In the genomic region with DNA sequence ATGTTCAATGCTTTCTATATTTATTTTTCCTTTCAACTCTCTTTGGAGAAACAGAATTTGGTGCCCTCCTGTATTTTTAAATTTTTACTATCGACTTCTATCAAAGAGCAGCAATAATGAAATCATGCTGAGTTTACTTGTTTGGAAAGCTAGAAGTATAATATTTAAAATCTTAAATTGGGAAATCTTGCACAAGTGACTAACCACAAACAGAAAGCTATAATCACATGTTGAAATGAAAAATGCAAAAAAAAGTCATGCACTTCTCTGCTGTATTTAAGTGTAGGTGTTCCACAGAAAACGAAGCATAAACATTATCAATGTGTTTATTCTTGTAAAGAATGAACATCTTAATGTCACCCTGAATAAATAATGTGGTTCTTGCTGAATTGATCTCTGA, we compare ENCODE assay signal across 26 cellular contexts.
"Had no signal": no experiment of that assay in that cellular context is flagged by ENCODE, and none has a peak within 500 bp of the region (broad histone marks: within the 10 kb centered on the region; RNA-seq: fewer than 3 reads in every experiment).

No MANE protein-coding gene starts in this region.

- H3K27me3 Mint-ChIP-seq: activated B cell treated with CpG ODN at 0.5 μM for 24 hours; activated CD8-positive, alpha-beta memory T cell treated with anti-CD3 and anti-CD28 coated beads, Interleukin-2, amount 10 ng/mL, durations not matched to agents 7 days and 5 days; activated naive CD8-positive, alpha-beta T cell; naive thymus-derived CD8-positive, alpha-beta T cell; stimulated activated naive CD8-positive, alpha-beta T cell treated with anti-CD3 and anti-CD28 coated beads, Interleukin-15, Interleukin-2, amounts not matched to agents 100 ng/mL and 50 ng/mL, for 24 hours; T-cell had no signal

- H3K4me1 Mint-ChIP-seq: activated B cell treated with CpG ODN at 0.5 μM for 24 hours; activated CD8-positive, alpha-beta memory T cell treated with anti-CD3 and anti-CD28 coated beads, Interleukin-2, amount 10 ng/mL, durations not matched to agents 7 days and 5 days; naive thymus-derived CD8-positive, alpha-beta T cell; neural crest cell; stimulated activated effector memory CD8-positive, alpha-beta T cell treated with anti-CD3 and anti-CD28 coated beads, Interleukin-12 subunit alpha, Interleukin-12 subunit beta, amount 100 ng/mL, for 72 hours; T-cell had no signal

- H3K36me3 ChIP-seq: adrenal gland, colonic mucosa, right atrium auricular region, thoracic aorta had no signal

- H3K4me1 ChIP-seq: adrenal gland, body of pancreas, colonic mucosa, right atrium auricular region had no signal

- H3K9me3 ChIP-seq: adrenal gland, body of pancreas, colonic mucosa, thoracic aorta had no signal

- DNase-seq: activated B cell treated with CpG ODN at 0.5 μM for 24 hours; activated CD4-positive, alpha-beta T cell treated with anti-CD3 and anti-CD28 coated beads, Interleukin-2, amount 50 U/mL, for 1 hour; activated CD8-positive, alpha-beta memory T cell treated with anti-CD3 and anti-CD28 coated beads, Interleukin-2, amount 10 ng/mL, durations not matched to agents 7 days and 5 days; activated CD8-positive, alpha-beta T cell treated with anti-CD3 and anti-CD28 coated beads, Interleukin-2, amount 10 ng/mL, durations not matched to agents 7 days and 5 days; activated naive CD4-positive, alpha-beta T cell; activated T-cell treated with anti-CD3 and anti-CD28 coated beads, Interleukin-2, amount 50 U/mL, for 48 hours; adrenal gland; aorta; body of pancreas; colonic mucosa; effector CD8-positive, alpha-beta T cell; foreskin melanocyte; glutamatergic neuron; islet precursor cell; left ventricle myocardium superior; midbrain; naive thymus-derived CD8-positive, alpha-beta T cell; occipital lobe; stimulated activated CD4-positive, alpha-beta T cell treated with anti-CD3 and anti-CD28 coated beads, Interleukin-4, amount 100 ng/mL, for 24 hours; T-cell had no signal

- H3K27ac ChIP-seq: adrenal gland, body of pancreas, colonic mucosa, right atrium auricular region, thoracic aorta had no signal

- H3K27ac Mint-ChIP-seq: activated B cell treated with CpG ODN at 0.5 μM for 24 hours; activated CD8-positive, alpha-beta memory T cell treated with anti-CD3 and anti-CD28 coated beads, Interleukin-2, amount 10 ng/mL, durations not matched to agents 7 days and 5 days; activated CD8-positive, alpha-beta T cell treated with anti-CD3 and anti-CD28 coated beads, Interleukin-2, amount 10 ng/mL, durations not matched to agents 7 days and 5 days; activated naive CD8-positive, alpha-beta T cell; naive thymus-derived CD8-positive, alpha-beta T cell; stimulated activated effector memory CD8-positive, alpha-beta T cell treated with anti-CD3 and anti-CD28 coated beads, Interleukin-12 subunit alpha, Interleukin-12 subunit beta, amount 100 ng/mL, for 72 hours; stimulated activated naive CD8-positive, alpha-beta T cell treated with anti-CD3 and anti-CD28 coated beads, Interleukin-15, Interleukin-2, amounts not matched to agents 100 ng/mL and 50 ng/mL, for 24 hours; T-cell had no signal

- H3K4me3 Mint-ChIP-seq: activated B cell treated with CpG ODN at 0.5 μM for 24 hours; activated CD8-positive, alpha-beta memory T cell treated with anti-CD3 and anti-CD28 coated beads, Interleukin-2, amount 10 ng/mL, durations not matched to agents 7 days and 5 days; activated CD8-positive, alpha-beta T cell treated with anti-CD3 and anti-CD28 coated beads, Interleukin-2, amount 10 ng/mL, durations not matched to agents 7 days and 5 days; activated naive CD8-positive, alpha-beta T cell; naive thymus-derived CD8-positive, alpha-beta T cell; neural crest cell; stimulated activated effector memory CD8-positive, alpha-beta T cell treated with anti-CD3 and anti-CD28 coated beads, Interleukin-12 subunit alpha, Interleukin-12 subunit beta, amount 100 ng/mL, for 72 hours; stimulated activated naive CD8-positive, alpha-beta T cell treated with anti-CD3 and anti-CD28 coated beads, Interleukin-15, Interleukin-2, amounts not matched to agents 100 ng/mL and 50 ng/mL, for 24 hours; T-cell had no signal

- ATAC-seq: activated CD8-positive, alpha-beta memory T cell treated with anti-CD3 and anti-CD28 coated beads, Interleukin-2, amount 10 ng/mL, durations not matched to agents 7 days and 5 days; activated CD8-positive, alpha-beta T cell treated with anti-CD3 and anti-CD28 coated beads, Interleukin-2, amount 10 ng/mL, durations not matched to agents 7 days and 5 days; body of pancreas; left ventricle myocardium superior; naive thymus-derived CD8-positive, alpha-beta T cell; stimulated activated effector memory CD8-positive, alpha-beta T cell treated with anti-CD3 and anti-CD28 coated beads, Interleukin-12 subunit alpha, Interleukin-12 subunit beta, amount 100 ng/mL, for 72 hours; T-cell had no signal

- H3K36me3 Mint-ChIP-seq: activated CD8-positive, alpha-beta memory T cell treated with anti-CD3 and anti-CD28 coated beads, Interleukin-2, amount 10 ng/mL, durations not matched to agents 7 days and 5 days; activated naive CD8-positive, alpha-beta T cell; naive thymus-derived CD8-positive, alpha-beta T cell; stimulated activated effector memory CD8-positive, alpha-beta T cell treated with anti-CD3 and anti-CD28 coated beads, Interleukin-12 subunit alpha, Interleukin-12 subunit beta, amount 100 ng/mL, for 72 hours; T-cell had no signal

- H3K4me3 ChIP-seq: adrenal gland, body of pancreas, colonic mucosa, right atrium auricular region, thoracic aorta had no signal

- H3K27me3 ChIP-seq: adrenal gland, body of pancreas, colonic mucosa, right atrium auricular region had no signal
